13 cellular contexts compared by ENCODE assay signal in the genomic region with DNA sequence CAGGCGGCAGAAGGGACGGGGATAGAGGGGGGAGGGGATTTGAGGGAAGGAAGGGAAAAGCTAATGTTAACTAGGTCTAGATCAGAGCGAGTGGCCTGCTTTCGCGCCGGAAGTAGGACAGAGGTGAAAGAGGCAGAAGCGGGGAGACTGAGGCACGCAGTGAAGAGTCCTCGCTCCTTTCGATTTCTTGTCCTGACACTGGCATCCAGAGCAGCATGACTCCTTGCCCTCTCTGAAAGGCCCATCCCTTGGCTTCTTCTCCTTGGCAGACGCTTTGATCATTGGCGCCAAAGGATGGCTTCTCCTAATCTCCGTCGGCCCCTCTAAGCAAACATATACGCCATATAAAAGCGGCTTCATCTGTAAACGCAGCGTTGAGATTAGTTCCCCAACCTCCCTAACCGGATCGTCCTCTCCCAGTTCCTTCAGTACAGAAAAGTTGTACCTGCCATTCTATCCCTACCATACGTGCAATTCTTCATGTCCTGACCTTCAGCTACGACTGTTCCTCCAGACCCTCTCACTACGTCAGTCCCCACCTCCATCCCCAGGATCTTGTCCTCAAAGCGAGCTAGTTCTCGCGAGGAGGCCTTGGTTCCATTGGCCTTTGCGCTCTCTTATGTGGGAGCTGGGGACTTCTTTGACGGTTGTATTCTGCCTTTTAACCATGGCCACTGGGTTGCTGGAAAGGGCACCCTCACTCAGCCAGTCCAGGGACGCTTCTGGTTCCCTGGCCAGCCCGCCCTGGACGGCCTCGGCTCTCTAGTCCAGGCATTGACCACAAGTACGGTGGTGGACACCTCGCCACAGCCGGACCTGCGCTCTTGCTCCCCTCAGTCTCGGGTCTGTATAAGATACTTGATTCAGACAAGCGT. TPM values are rescaled to one million over a fixed set of nuclear protein-coding genes. Genes with fewer than 3 reads are reported as not detected.
DNase-seq lines count a peak whose midpoint lies in the region; ATAC-seq and TF ChIP-seq lines count a peak whose summit lies in the region.
"Had no signal": no experiment of that assay in that cellular context is flagged by ENCODE, and none has a peak within 500 bp of the region (broad histone marks: within the 10 kb centered on the region; RNA-seq: fewer than 3 reads in every experiment).

No MANE protein-coding gene starts in this region.

- H3K27ac Mint-ChIP-seq in activated CD4-positive, alpha-beta T cell treated with anti-CD3 and anti-CD28 coated beads for 36 hours = no peak overlapping the region
- peak overlapping the region; percentile 44 for H3K27ac Mint-ChIP-seq in activated B cell treated with CpG ODN at 0.5 μM for 24 hours

- CTCF ChIA-PET in activated CD4-positive, alpha-beta T cell treated with anti-CD3 and anti-CD28 coated beads for 36 hours (lab: Charles Lee) = no interaction called here
- CTCF ChIA-PET in activated B cell treated with CpG ODN at 0.5 μM for 24 hours (lab: Charles Lee) = no interaction called here

- peaks cover 7% of the 10 kb centered on the region for H3K9me3 Mint-ChIP-seq in activated CD4-positive, alpha-beta T cell treated with anti-CD3 and anti-CD28 coated beads for 36 hours (ENCODE audit: low read depth)
- peaks cover 4% of the 10 kb centered on the region for H3K9me3 Mint-ChIP-seq in activated B cell treated with CpG ODN at 0.5 μM for 24 hours

- peak overlapping the region; percentile 59 for H3K4me3 Mint-ChIP-seq in activated CD4-positive, alpha-beta T cell treated with anti-CD3 and anti-CD28 coated beads for 36 hours
- H3K4me3 Mint-ChIP-seq in activated B cell treated with CpG ODN at 0.5 μM for 24 hours = peak overlapping the region; percentile 63

- no peaks in the 10 kb centered on the region for H3K79me2 ChIP-seq in smooth muscle cell (ENCODE audit: low read depth)

- intact Hi-C loops in activated CD4-positive, alpha-beta T cell treated with anti-CD3 and anti-CD28 coated beads for 36 hours (cut with DNase I, micrococcal nuclease) = loop anchor here in 1 of 2 experiments (10.0 kb wide), 1 partner anchor 216 kb away; no protein-coding TSS in a partner anchor
- intact Hi-C loops in activated B cell treated with CpG ODN at 0.5 μM for 24 hours (cut with micrococcal nuclease) = loop anchor here (5.0 to 10.0 kb wide), 3 partner anchors 211 to 1354 kb away; partner anchors contain the start of genes ITPRID2 and NCKAP1
- intact Hi-C loops in prostate gland (cut with DNase I) = no loop called here
- intact Hi-C loops in lower lobe of right lung (cut with DNase I) = no loop called here

- H3K4me2 ChIP-seq in smooth muscle cell = peak overlapping the region; percentile 78

- 12% methylated on average over 38 of the region's 38 CpGs for WGBS in smooth muscle cell (ENCODE audit: low lambda C conversion rate)
- 4% methylated on average over 38 of the region's 38 CpGs for WGBS in prostate gland

- no peaks in the 10 kb centered on the region for H4K20me1 ChIP-seq in smooth muscle cell (ENCODE audit: low read depth)

- no peaks in the 10 kb centered on the region for H3F3A ChIP-seq in smooth muscle cell (ENCODE audit: low read depth)

- H3K4me3 ChIP-seq in fibroblast of the aortic adventitia (ENCODE audit: low read depth, low read length) (peak overlapping the region; percentile 37), smooth muscle cell (peak overlapping the region; percentile 30), prostate gland (no peak overlapping the region), lower lobe of right lung (no peak overlapping the region)
- H3K4me3 ChIP-seq: thyroid gland had no signal

- H3K27me3 Mint-ChIP-seq in activated CD4-positive, alpha-beta T cell treated with anti-CD3 and anti-CD28 coated beads for 36 hours = peaks cover 78% of the 10 kb centered on the region
- H3K27me3 Mint-ChIP-seq in activated B cell treated with CpG ODN at 0.5 μM for 24 hours = peaks cover 77% of the 10 kb centered on the region

- no peak overlapping the region for H3K9ac ChIP-seq in smooth muscle cell (ENCODE audit: low read depth)

- TF ChIP-seq POLR2A in prostate gland (IDR thresholded peaks at IDR 0.05) = no peak

- peaks cover 10% of the 10 kb centered on the region for H3K4me1 ChIP-seq in smooth muscle cell (ENCODE audit: low read depth)
- peaks cover 4% of the 10 kb centered on the region for H3K4me1 ChIP-seq in prostate gland (replicated peaks)
- peaks cover 26% of the 10 kb centered on the region for H3K4me1 ChIP-seq in lower lobe of right lung

- H3K36me3 ChIP-seq in smooth muscle cell (ENCODE audit: low read depth) (no peaks in the 10 kb centered on the region), prostate gland (no peaks in the 10 kb centered on the region), lower lobe of right lung (no peaks in the 10 kb centered on the region)
- H3K36me3 ChIP-seq: thyroid gland had no signal

- no peak overlapping the region for H2AFZ ChIP-seq in smooth muscle cell (ENCODE audit: low read depth)

- H3K9me3 ChIP-seq in smooth muscle cell (replicated peaks; ENCODE audit: low read depth) (no peaks in the 10 kb centered on the region), prostate gland (no peaks in the 10 kb centered on the region), lower lobe of right lung (no peaks in the 10 kb centered on the region)
- H3K9me3 ChIP-seq: thyroid gland had no signal

- TF ChIP-seq CTCF in activated B cell treated with CpG ODN at 0.5 μM for 24 hours (IDR thresholded peaks at IDR 0.05) (no peak), fibroblast of the aortic adventitia (IDR thresholded peaks at IDR 0.05; ENCODE audit: insufficient read depth, low read length) (no peak), smooth muscle cell (IDR thresholded peaks at IDR 0.05; ENCODE audit: borderline replicate concordance, insufficient read depth, poor library complexity, severe bottlenecking) (no peak), prostate gland (IDR thresholded peaks at IDR 0.05) (no peak), lower lobe of right lung (IDR thresholded peaks at IDR 0.05) (no peak)

- H3K27me3 ChIP-seq in smooth muscle cell (ENCODE audit: low read depth) (peaks cover 98% of the 10 kb centered on the region), prostate gland (replicated peaks; ENCODE audit: insufficient read depth) (peaks cover 41% of the 10 kb centered on the region), lower lobe of right lung (ENCODE audit: low read depth) (peaks cover 89% of the 10 kb centered on the region)

- no peak overlapping the region for H3K27ac ChIP-seq in smooth muscle cell (ENCODE audit: low read depth)
- no peak overlapping the region for H3K27ac ChIP-seq in prostate gland
- no peak overlapping the region for H3K27ac ChIP-seq in lower lobe of right lung
- H3K27ac ChIP-seq: thyroid gland, VCaP had no signal

- peaks cover 44% of the 10 kb centered on the region for H3K4me1 Mint-ChIP-seq in activated CD4-positive, alpha-beta T cell treated with anti-CD3 and anti-CD28 coated beads for 36 hours
- peaks cover 53% of the 10 kb centered on the region for H3K4me1 Mint-ChIP-seq in activated B cell treated with CpG ODN at 0.5 μM for 24 hours

- DNase-seq in activated CD4-positive, alpha-beta T cell treated with anti-CD3 and anti-CD28 coated beads for 36 hours = peak; percentile 18
- no peak for DNase-seq in activated CD4-positive, alpha-beta T cell treated with anti-CD3 and anti-CD28 coated beads for 1 hour
- DNase-seq in activated B cell treated with CpG ODN at 0.5 μM for 24 hours (no peak), fibroblast of the aortic adventitia (ENCODE audit: low read depth) (no peak), smooth muscle cell (lab: John Stamatoyannopoulos, UW; ENCODE audit: unreplicated experiment) (no peak), prostate gland (ENCODE audit: low spot score) (no peak), lower lobe of right lung (no peak), COLO829 (ENCODE audit: low spot score) (no peak)
- DNase-seq: thyroid gland had no signal

- ATAC-seq in activated CD4-positive, alpha-beta T cell treated with anti-CD3 and anti-CD28 coated beads for 36 hours = no peak
- ATAC-seq in activated B cell treated with CpG ODN at 0.5 μM for 24 hours (ENCODE audit: low read depth) (no peak), lower lobe of right lung (no peak)
- ATAC-seq: HepG2 had no signal

- POLR2A ChIA-PET in activated CD4-positive, alpha-beta T cell treated with anti-CD3 and anti-CD28 coated beads for 36 hours (lab: Charles Lee) = no interaction called here
- POLR2A ChIA-PET in activated B cell treated with CpG ODN at 0.5 μM for 24 hours (lab: Charles Lee) = interaction anchor here (0.6 kb wide), 1 partner anchor 207 kb away, joined by 3 read pairs; no protein-coding TSS in a partner anchor

- H3K36me3 Mint-ChIP-seq in activated CD4-positive, alpha-beta T cell treated with anti-CD3 and anti-CD28 coated beads for 36 hours (ENCODE audit: low read depth) = no peaks in the 10 kb centered on the region
- H3K36me3 Mint-ChIP-seq in activated B cell treated with CpG ODN at 0.5 μM for 24 hours (ENCODE audit: low read depth) = no peaks in the 10 kb centered on the region

RNA-seq across cellular contexts. Expression of gene NEUROD1, which starts 0.9 kb away (rescaled TPM):
- total RNA-seq in activated CD4-positive, alpha-beta T cell treated with anti-CD3 and anti-CD28 coated beads for 36 hours = not detected
- total RNA-seq in activated B cell treated with CpG ODN at 0.5 μM for 24 hours (not detected in 2 replicates), fibroblast of the aortic adventitia (ENCODE audit: low replicate concordance) (not detected in 2 replicates), smooth muscle cell (not detected in 2 replicates), prostate gland (not detected), lower lobe of right lung (not detected)
- polyA plus RNA-seq in smooth muscle cell = not detected in 2 replicates
- total RNA-seq: HepG2, kidney epithelial cell, NCI-H460, thyroid gland had no signal
- polyA plus RNA-seq: HepG2 had no signal

RNA-seq across cellular contexts. Expression of gene CERKL, which starts 24.3 kb away (rescaled TPM):
- under 1 TPM in 1 of 2 experiments, not detected in 1; 0.07 TPM for total RNA-seq in activated CD4-positive, alpha-beta T cell treated with anti-CD3 and anti-CD28 coated beads for 36 hours
- 0.18 and 0.20 TPM in 2 replicates for total RNA-seq in activated B cell treated with CpG ODN at 0.5 μM for 24 hours
- total RNA-seq in fibroblast of the aortic adventitia (ENCODE audit: low replicate concordance) = 0.27 TPM in 1 of 2 replicates, not detected in the other
- not detected in 2 replicates for total RNA-seq in smooth muscle cell
- polyA plus RNA-seq in smooth muscle cell = 1.4 and 1.8 TPM in 2 replicates
- 1 to 10 TPM in 1 of 2 donors, under 1 TPM in 1; 0.55 to 3.9 TPM for total RNA-seq in prostate gland
- 1.7 TPM for total RNA-seq in lower lobe of right lung
- total RNA-seq: HepG2, NCI-H460, thyroid gland had no signal
- polyA plus RNA-seq: HepG2 had no signal

Comparison
In these comparisons a context has a peak if more than half of its experiments do, and no peak if none do; other contexts are left out.
1. H3K4me3 ChIP-seq: peak in fibroblast of the aortic adventitia (single experiment) and smooth muscle cell (single experiment); none in prostate gland (0 of 2) and lower lobe of right lung (single experiment).